In genomic region chr5:14971864-14972263, GRCh38 we compare ENCODE assay signal across 32 cellular contexts.
"Had no signal": no experiment of that assay in that cellular context is flagged by ENCODE, and none has a peak within 500 bp of the region (broad histone marks: within the 10 kb centered on the region; RNA-seq: fewer than 3 reads in every experiment).

No MANE protein-coding gene starts in this region.

- H3K4me3 ChIP-seq: adrenal gland, body of pancreas, esophagus muscularis mucosa, gastrocnemius medialis, heart left ventricle had no signal

- H3K27me3 Mint-ChIP-seq: activated naive CD4-positive, alpha-beta T cell treated with anti-CD3 and anti-CD28 coated beads, Interleukin-2, amount 50 U/mL, for 24 hours; activated naive CD8-positive, alpha-beta T cell treated with anti-CD3 and anti-CD28 coated beads for 36 hours had no signal

- H3K36me3 ChIP-seq: adrenal gland, esophagus muscularis mucosa, gastrocnemius medialis, heart left ventricle, WERI-Rb-1 had no signal

- H3K36me3 Mint-ChIP-seq: activated naive CD4-positive, alpha-beta T cell treated with anti-CD3 and anti-CD28 coated beads, Interleukin-2, amount 50 U/mL, for 24 hours; activated naive CD8-positive, alpha-beta T cell treated with anti-CD3 and anti-CD28 coated beads for 36 hours had no signal

- ATAC-seq: activated CD4-positive, alpha-beta T cell treated with anti-CD3 and anti-CD28 coated beads for 36 hours; activated naive CD8-positive, alpha-beta T cell treated with anti-CD3 and anti-CD28 coated beads, Interleukin-2, amount 50 U/mL, for 24 hours; activated T-cell treated with anti-CD3 and anti-CD28 coated beads, Interleukin-2, amount 50 U/mL, for 4 hours; activated T-helper 17 cell treated with anti-CD3 and anti-CD28 coated beads, Interleukin-2, amount 50 U/mL, for 72 hours; body of pancreas; effector memory CD8-positive, alpha-beta T cell; foreskin keratinocyte; gastrocnemius medialis; heart left ventricle had no signal

- H3K27ac Mint-ChIP-seq: activated CD4-positive, alpha-beta memory T cell treated with anti-CD3 and anti-CD28 coated beads, Interleukin-2, amount 10 ng/mL, durations not matched to agents 7 days and 5 days; activated CD4-positive, alpha-beta T cell treated with anti-CD3 and anti-CD28 coated beads for 36 hours; activated CD4-positive, alpha-beta T cell treated with anti-CD3 and anti-CD28 coated beads, Interleukin-2, amount 10 ng/mL, durations not matched to agents 24 days and 14 days; activated naive CD4-positive, alpha-beta T cell treated with anti-CD3 and anti-CD28 coated beads, Interleukin-2, amount 50 U/mL, for 24 hours; activated naive CD8-positive, alpha-beta T cell treated with anti-CD3 and anti-CD28 coated beads for 36 hours; activated naive CD8-positive, alpha-beta T cell treated with anti-CD3 and anti-CD28 coated beads, Interleukin-2, amount 50 U/mL, for 24 hours; activated T-helper 17 cell treated with anti-CD3 and anti-CD28 coated beads, Interleukin-2, amount 50 U/mL, for 72 hours; effector memory CD8-positive, alpha-beta T cell; T-helper 2 cell treated with Interferon-gamma antibody and Interleukin-4, amounts not matched to agents 5 μg/mL and 100 μg/mL, for 36 hours had no signal

- DNase-seq: activated CD4-positive, alpha-beta memory T cell treated with anti-CD3 and anti-CD28 coated beads, Interleukin-2, amount 10 ng/mL, durations not matched to agents 7 days and 5 days; activated CD4-positive, alpha-beta T cell treated with anti-CD3 and anti-CD28 coated beads for 36 hours; activated CD4-positive, alpha-beta T cell treated with anti-CD3 and anti-CD28 coated beads, Interleukin-2, amount 10 ng/mL, durations not matched to agents 24 days and 14 days; activated CD4-positive, CD25-positive, alpha-beta regulatory T cell; activated CD4-positive, CD25-positive, alpha-beta regulatory T cell treated with anti-CD3 and anti-CD28 coated beads, Interleukin-2, amount 50 U/mL, for 72 hours; activated effector memory CD4-positive, alpha-beta T cell treated with Interleukin-2 at 50 U/mL for 16 hours; activated gamma-delta T cell treated with Interleukin-2 at 50 U/mL for 16 hours; activated naive CD4-positive, alpha-beta T cell treated with Interleukin-2 at 50 U/mL for 16 hours; activated naive CD8-positive, alpha-beta T cell treated with anti-CD3 and anti-CD28 coated beads for 36 hours; activated naive CD8-positive, alpha-beta T cell treated with anti-CD3 and anti-CD28 coated beads, Interleukin-2, amount 50 U/mL, for 24 hours; activated T-cell treated with anti-CD3 and anti-CD28 coated beads, Interleukin-2, amount 50 U/mL, for 4 hours; adrenal gland; amygdala; aorta; body of pancreas; caudate nucleus; cortex of kidney; dermis blood vessel endothelial cell; effector CD4-positive, alpha-beta T cell; effector memory CD8-positive, alpha-beta T cell; erythroblast; foreskin keratinocyte; gastrocnemius medialis; glutamatergic neuron; heart left ventricle; hypothalamus; T1000; WERI-Rb-1 had no signal

- H3K27me3 ChIP-seq: adrenal gland, body of pancreas, esophagus muscularis mucosa, foreskin keratinocyte, gastrocnemius medialis, heart left ventricle had no signal

- H3K4me1 Mint-ChIP-seq: activated CD4-positive, alpha-beta memory T cell treated with anti-CD3 and anti-CD28 coated beads, Interleukin-2, amount 10 ng/mL, durations not matched to agents 7 days and 5 days; activated CD4-positive, alpha-beta T cell treated with anti-CD3 and anti-CD28 coated beads for 36 hours; activated CD4-positive, alpha-beta T cell treated with anti-CD3 and anti-CD28 coated beads, Interleukin-2, amount 10 ng/mL, durations not matched to agents 24 days and 14 days; activated naive CD4-positive, alpha-beta T cell treated with anti-CD3 and anti-CD28 coated beads, Interleukin-2, amount 50 U/mL, for 24 hours; activated naive CD8-positive, alpha-beta T cell treated with anti-CD3 and anti-CD28 coated beads for 36 hours; activated naive CD8-positive, alpha-beta T cell treated with anti-CD3 and anti-CD28 coated beads, Interleukin-2, amount 50 U/mL, for 24 hours; activated T-helper 17 cell treated with anti-CD3 and anti-CD28 coated beads, Interleukin-2, amount 50 U/mL, for 72 hours had no signal

- H3K4me1 ChIP-seq: adrenal gland, body of pancreas, esophagus muscularis mucosa, foreskin keratinocyte, gastrocnemius medialis, heart left ventricle had no signal

- H3K27ac ChIP-seq: adrenal gland, body of pancreas, esophagus muscularis mucosa, foreskin keratinocyte, gastrocnemius medialis, heart left ventricle had no signal

- H3K9me3 ChIP-seq: adrenal gland, body of pancreas, esophagus muscularis mucosa, gastrocnemius medialis, heart left ventricle had no signal

- H3K4me3 Mint-ChIP-seq: activated CD4-positive, alpha-beta memory T cell treated with anti-CD3 and anti-CD28 coated beads, Interleukin-2, amount 10 ng/mL, durations not matched to agents 7 days and 5 days; activated CD4-positive, alpha-beta T cell treated with anti-CD3 and anti-CD28 coated beads for 36 hours; activated CD4-positive, alpha-beta T cell treated with anti-CD3 and anti-CD28 coated beads, Interleukin-2, amount 10 ng/mL, durations not matched to agents 24 days and 14 days; activated naive CD4-positive, alpha-beta T cell treated with anti-CD3 and anti-CD28 coated beads, Interleukin-2, amount 50 U/mL, for 24 hours; activated naive CD8-positive, alpha-beta T cell treated with anti-CD3 and anti-CD28 coated beads for 36 hours; activated naive CD8-positive, alpha-beta T cell treated with anti-CD3 and anti-CD28 coated beads, Interleukin-2, amount 50 U/mL, for 24 hours; activated T-cell treated with anti-CD3 and anti-CD28 coated beads, Interleukin-2, amount 50 U/mL, for 4 hours; activated T-helper 17 cell treated with anti-CD3 and anti-CD28 coated beads, Interleukin-2, amount 50 U/mL, for 72 hours; effector memory CD8-positive, alpha-beta T cell; T-helper 2 cell treated with Interferon-gamma antibody and Interleukin-4, amounts not matched to agents 5 μg/mL and 100 μg/mL, for 36 hours had no signal

- H3K9me3 Mint-ChIP-seq: activated CD4-positive, alpha-beta memory T cell treated with anti-CD3 and anti-CD28 coated beads, Interleukin-2, amount 10 ng/mL, durations not matched to agents 7 days and 5 days; activated naive CD4-positive, alpha-beta T cell treated with anti-CD3 and anti-CD28 coated beads, Interleukin-2, amount 50 U/mL, for 24 hours; activated naive CD8-positive, alpha-beta T cell treated with anti-CD3 and anti-CD28 coated beads for 36 hours; activated naive CD8-positive, alpha-beta T cell treated with anti-CD3 and anti-CD28 coated beads, Interleukin-2, amount 50 U/mL, for 24 hours; activated T-cell treated with anti-CD3 and anti-CD28 coated beads, Interleukin-2, amount 50 U/mL, for 4 hours; activated T-helper 17 cell treated with anti-CD3 and anti-CD28 coated beads, Interleukin-2, amount 50 U/mL, for 72 hours; effector memory CD8-positive, alpha-beta T cell; T-helper 2 cell treated with Interferon-gamma antibody and Interleukin-4, amounts not matched to agents 5 μg/mL and 100 μg/mL, for 36 hours had no signal
